ENCODE assay signal across 7 cellular contexts in genomic region chr17:82668631-82669099, GRCh38. TPM values are rescaled to one million over a fixed set of nuclear protein-coding genes. Genes with fewer than 3 reads are reported as not detected.
DNase-seq lines count a peak whose midpoint lies in the region; ATAC-seq and TF ChIP-seq lines count a peak whose summit lies in the region.

No MANE protein-coding gene starts in this region.

- no peak overlapping the region for H3K4me3 ChIP-seq in GM12875 (ENCODE audit: low read depth, low read length)
- peak overlapping the region; percentile 24 for H3K4me3 ChIP-seq in NT2/D1 (ENCODE audit: insufficient read length, low read depth)
- peak overlapping the region in 1 of 10 donors; percentile 7 for H3K4me3 ChIP-seq in heart right ventricle
- peak overlapping the region; percentile 22 for H3K4me3 ChIP-seq in psoas muscle

- peaks cover 8% of the 10 kb centered on the region for H3K27me3 Mint-ChIP-seq in activated naive CD4-positive, alpha-beta T cell treated with anti-CD3 and anti-CD28 coated beads, Interleukin-2, amount 10 ng/mL, durations not matched to agents 7 days and 5 days

- H3K27ac ChIP-seq in heart right ventricle (peak overlapping the region in 8 of 10 donors; percentile 74 to 86 (median 78)), psoas muscle (peak overlapping the region; percentile 67)

- H3K9me3 Mint-ChIP-seq in activated naive CD4-positive, alpha-beta T cell treated with anti-CD3 and anti-CD28 coated beads, Interleukin-2, amount 10 ng/mL, durations not matched to agents 7 days and 5 days = no peaks in the 10 kb centered on the region

- peak overlapping the region; percentile 76 for H3K9ac ChIP-seq in NT2/D1 (ENCODE audit: insufficient read length, low read depth)

- 44 to 55% methylated on average over 20 of the region's 20 CpGs for WGBS in heart right ventricle, 2 donors
- WGBS in psoas muscle, 3 donors = 33 to 45% (median 35%) methylated on average over 18 to 20 of the region's 20 CpGs

- peak; percentile 27 for DNase-seq in NT2/D1 (ENCODE audit: low read depth, low spot score)
- DNase-seq in activated naive CD4-positive, alpha-beta T cell treated with anti-CD3 and anti-CD28 coated beads, Interleukin-2, amount 10 ng/mL, durations not matched to agents 7 days and 5 days = peak; percentile 64
- peak; percentile 54 to 72 for DNase-seq in heart right ventricle
- peak; percentile 61 to 84 for DNase-seq in psoas muscle
- DNase-seq in mesenteric fat pad (ENCODE audit: low spot score) = no peak

- peaks cover 13% of the 10 kb centered on the region for H3K4me1 ChIP-seq in NT2/D1 (ENCODE audit: insufficient read depth, insufficient read length)
- peaks cover 0 to 28% (median 14%) of the 10 kb centered on the region in 9 donors for H3K4me1 ChIP-seq in heart right ventricle
- peaks cover 8% of the 10 kb centered on the region for H3K4me1 ChIP-seq in psoas muscle

- H3K27me3 ChIP-seq in NT2/D1 (ENCODE audit: insufficient read depth, insufficient read length) (no peaks in the 10 kb centered on the region), heart right ventricle (no peaks in the 10 kb centered on the region), psoas muscle (ENCODE audit: insufficient read depth in 3 of 3, low read length in 2 of 3) (no peaks in the 10 kb centered on the region)

- CTCF ChIA-PET in activated naive CD4-positive, alpha-beta T cell treated with anti-CD3 and anti-CD28 coated beads, Interleukin-2, amount 10 ng/mL, durations not matched to agents 7 days and 5 days (lab: Charles Lee) = interaction anchor here (0.6 to 1.7 kb wide), 11 partner anchors 9 to 112 kb away, joined by 3 to 9 read pairs (median 4); partner anchors contain the start of gene FN3KRP

- ATAC-seq in heart right ventricle = peak; percentile 79 to 91 (median 88)
- ATAC-seq in psoas muscle = peak; percentile 90 to 95 (median 92)
- ATAC-seq in GM19452 (IDR thresholded peaks at IDR 0.05; ENCODE audit: unreplicated experiment) = no peak

- peaks cover 3% of the 10 kb centered on the region for H3K4me1 Mint-ChIP-seq in activated naive CD4-positive, alpha-beta T cell treated with anti-CD3 and anti-CD28 coated beads, Interleukin-2, amount 10 ng/mL, durations not matched to agents 7 days and 5 days

- TF ChIP-seq CTCF in GM12875 (IDR thresholded peaks at IDR 0.05; ENCODE audit: borderline replicate concordance, insufficient read depth, low read depth, low read length) (peak; percentile 75), heart right ventricle (IDR thresholded peaks at IDR 0.05) (peak; percentile 31 to 69 (median 57)), psoas muscle (IDR thresholded peaks at IDR 0.05) (peak; percentile 68)

- H3K27ac Mint-ChIP-seq in activated naive CD4-positive, alpha-beta T cell treated with anti-CD3 and anti-CD28 coated beads, Interleukin-2, amount 10 ng/mL, durations not matched to agents 7 days and 5 days = no peak overlapping the region

- H3K4me3 Mint-ChIP-seq in activated naive CD4-positive, alpha-beta T cell treated with anti-CD3 and anti-CD28 coated beads, Interleukin-2, amount 10 ng/mL, durations not matched to agents 7 days and 5 days = no peak overlapping the region

- no peaks in the 10 kb centered on the region for H3K9me3 ChIP-seq in NT2/D1 (ENCODE audit: insufficient read depth, low read length)
- no peaks in the 10 kb centered on the region for H3K9me3 ChIP-seq in heart right ventricle
- H3K9me3 ChIP-seq in psoas muscle = no peaks in the 10 kb centered on the region

- H3K36me3 ChIP-seq in NT2/D1 (ENCODE audit: insufficient read depth, insufficient read length, low read length) = no peaks in the 10 kb centered on the region
- H3K36me3 ChIP-seq in heart right ventricle = peaks cover 0 to 2% (median 0%) of the 10 kb centered on the region in 9 donors
- H3K36me3 ChIP-seq in psoas muscle (ENCODE audit: insufficient read depth in 1 of 2, low read depth in 1 of 2) = no peaks in the 10 kb centered on the region

- intact Hi-C loops in heart right ventricle (cut with DNase I) = loop anchor here (2.0 to 10.0 kb wide), 6 partner anchors 86 to 761 kb away; partner anchors contain the start of gene TBCD (in 1 of the 10)
- intact Hi-C loops in psoas muscle (cut with DNase I) = loop anchor here (2.0 to 10.0 kb wide), 5 partner anchors 44 to 256 kb away; no protein-coding TSS in a partner anchor

- no peaks in the 10 kb centered on the region for H3K36me3 Mint-ChIP-seq in activated naive CD4-positive, alpha-beta T cell treated with anti-CD3 and anti-CD28 coated beads, Interleukin-2, amount 10 ng/mL, durations not matched to agents 7 days and 5 days

RNA-seq across cellular contexts. Expression of gene WDR45B, which starts 20.4 kb away (rescaled TPM):
- total RNA-seq in heart right ventricle = 10 to 100 TPM; 33.0 to 45.5 (median 39.7) TPM
- 10 to 100 TPM; 23.3 to 43.8 TPM for polyA plus RNA-seq in heart right ventricle
- total RNA-seq in psoas muscle = 10 to 100 TPM; 25.1 to 35.7 (median 30.9) TPM
- polyA plus RNA-seq in psoas muscle = 10 to 100 TPM; 21.4 to 62.7 (median 43.5) TPM
- 65.3 TPM for total RNA-seq in mesenteric fat pad

RNA-seq across cellular contexts. Expression of gene RAB40B, which starts 29.8 kb away (rescaled TPM):
- total RNA-seq in heart right ventricle = 10 to 100 TPM; 16.9 to 42.4 (median 21.7) TPM
- polyA plus RNA-seq in heart right ventricle = 10 to 100 TPM in 1 of 2 donors, 1 to 10 TPM in 1; 8.0 to 16.5 TPM
- 10 to 100 TPM; 12.6 to 42.9 (median 30.4) TPM for total RNA-seq in psoas muscle
- polyA plus RNA-seq in psoas muscle = 10 to 100 TPM in 2 of 3 donors, 1 to 10 TPM in 1; 3.9 to 19.4 (median 12.6) TPM
- 5.5 TPM for total RNA-seq in mesenteric fat pad

RNA-seq across cellular contexts. Expression of gene FN3KRP, which starts 47.8 kb away (rescaled TPM):
- total RNA-seq in heart right ventricle (10 to 100 TPM; 10.3 to 18.7 (median 14.7) TPM), psoas muscle (10 to 100 TPM in 2 of 4 donors, 1 to 10 TPM in 2; 7.9 to 12.7 (median 9.9) TPM), mesenteric fat pad (20.4 TPM)
- polyA plus RNA-seq in heart right ventricle (10 to 100 TPM; 15.4 to 21.5 TPM), psoas muscle (10 to 100 TPM in 2 of 3 donors, 1 to 10 TPM in 1; 5.0 to 15.7 (median 10.6) TPM)
